In the genomic region with DNA sequence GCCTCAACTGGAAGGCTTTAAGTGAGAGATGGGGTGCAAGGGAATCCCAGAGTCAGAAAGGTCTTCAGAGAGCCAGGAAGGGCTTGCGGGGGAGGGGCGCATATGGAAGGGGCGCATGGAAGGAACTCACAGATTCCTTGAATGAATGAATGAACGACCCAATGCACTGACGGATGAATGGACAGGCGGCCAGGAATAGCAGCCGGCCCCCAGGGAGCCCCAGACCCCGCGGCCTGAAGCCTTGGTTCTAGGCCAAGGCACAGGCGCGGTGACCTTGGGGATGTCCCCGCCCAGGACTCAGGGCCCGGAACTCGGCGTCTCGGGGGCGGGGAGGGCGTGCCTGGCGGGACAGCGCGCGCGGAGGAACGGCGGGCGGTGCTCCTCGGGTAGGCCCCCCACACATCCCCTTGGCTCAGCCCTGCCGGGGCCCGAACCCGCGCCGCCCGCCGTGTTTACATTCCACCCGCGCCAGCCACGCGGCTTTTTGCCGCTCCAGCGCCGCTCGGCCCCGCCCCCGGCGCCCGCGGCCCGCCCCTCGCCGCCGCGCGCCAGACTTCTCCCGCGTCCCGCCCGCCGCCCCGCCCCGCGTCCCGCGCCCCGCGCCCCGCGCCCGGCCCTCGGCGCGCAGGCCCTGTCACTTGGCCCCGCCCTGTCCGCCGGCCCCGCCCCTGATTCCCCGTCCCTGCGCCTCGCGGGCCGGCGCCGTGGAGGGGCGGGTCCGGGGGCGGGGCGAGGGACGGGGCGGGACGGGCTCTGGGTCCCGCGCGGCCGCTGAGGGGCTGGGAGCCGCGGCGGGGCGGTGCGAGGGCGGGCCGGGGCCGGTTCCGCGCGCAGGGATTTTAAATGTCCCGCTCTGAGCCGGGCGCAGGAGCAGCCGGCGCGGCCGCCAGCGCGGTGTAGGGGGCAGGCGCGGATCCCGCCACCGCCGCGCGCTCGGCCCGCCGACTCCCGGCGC, we compare ENCODE assay signal across 8 cellular contexts. TPM values are rescaled to one million over a fixed set of nuclear protein-coding genes. Genes with fewer than 3 reads are reported as not detected.
DNase-seq lines count a peak whose midpoint lies in the region; ATAC-seq and TF ChIP-seq lines count a peak whose summit lies in the region.

Gene CCNE1 (plus strand): TSS at position 867 of the 955 bp plus-strand sequence. CDS start 565 bp downstream, outside the sequence.

- H3K4me3 Mint-ChIP-seq in endothelial cell (ENCODE audit: unreplicated experiment), result peak within 1 kb of the TSS; percentile 94

- ATAC-seq in GM19467 (IDR thresholded peaks at IDR 0.05; ENCODE audit: unreplicated experiment), result peak; percentile 67

- peaks cover 6% of the 10 kb centered on the region for H3K4me1 Mint-ChIP-seq in endothelial cell (ENCODE audit: unreplicated experiment)

- H3K36me3 ChIP-seq in NT2/D1 (ENCODE audit: insufficient read depth, insufficient read length, low read length), result peaks cover 18% of the 10 kb centered on the region

- H3K4me1 ChIP-seq in NT2/D1 (ENCODE audit: insufficient read depth, insufficient read length), result no peaks in the 10 kb centered on the region

- H3K9me3 ChIP-seq in NT2/D1 (ENCODE audit: insufficient read depth, low read length), result no peaks in the 10 kb centered on the region

- H3K9me3 Mint-ChIP-seq in endothelial cell (ENCODE audit: unreplicated experiment), result no peaks in the 10 kb centered on the region

- H3K9ac ChIP-seq in NT2/D1 (ENCODE audit: insufficient read length, low read depth), result peak within 1 kb of the TSS; percentile 87

- no peak for TF ChIP-seq CTCF in endothelial cell (IDR thresholded peaks at IDR 0.05; ENCODE audit: unreplicated experiment)

- DNase-seq in COLO829 (ENCODE audit: low spot score) (peak; percentile 86), HPDE6-E6E7 (ENCODE audit: extremely low spot score) (peak; percentile 81), NT2/D1 (ENCODE audit: low read depth, low spot score) (no peak), endothelial cell (ENCODE audit: low spot score) (peak; percentile 90), midbrain (lab: John Stamatoyannopoulos, UW) (peak; percentile 92)
- peak; percentile 87 for DNase-seq in activated CD8-positive, alpha-beta memory T cell treated with anti-CD3 and anti-CD28 coated beads, Interleukin-2, amount 50 U/mL, for 1 hour (ENCODE audit: extremely low read depth)
- peak; percentile 83 to 89 for DNase-seq in stimulated activated CD8-positive, alpha-beta memory T cell treated with anti-CD3 and anti-CD28 coated beads, Interleukin-15, amount 100 ng/mL, for 4 hours (ENCODE audit: low read depth in 2 of 2)

- H3K27me3 ChIP-seq in NT2/D1 (ENCODE audit: insufficient read depth, insufficient read length), result no peaks in the 10 kb centered on the region

- H3K27me3 Mint-ChIP-seq in endothelial cell (ENCODE audit: unreplicated experiment), result peaks cover 7% of the 10 kb centered on the region

- H3K27ac Mint-ChIP-seq in endothelial cell (ENCODE audit: unreplicated experiment), result peak within 1 kb of the TSS; percentile 52

- H3K36me3 Mint-ChIP-seq in endothelial cell (ENCODE audit: low read depth, unreplicated experiment), result peaks cover 4% of the 10 kb centered on the region

- H3K4me3 ChIP-seq in NT2/D1 (ENCODE audit: insufficient read length, low read depth), result peak within 1 kb of the TSS; percentile 67

RNA-seq across cellular contexts. Expression of gene CCNE1, which starts in this region (rescaled TPM):
- total RNA-seq in endothelial cell (ENCODE audit: unreplicated experiment), result 2.3 TPM
